In genomic region chr14:102737402-102738372, GRCh38 we compare ENCODE assay signal across 2 cellular contexts.
TF ChIP-seq lines count a peak whose summit lies in the region.

No MANE protein-coding gene starts in this region.

TF ChIP-seq in H1, 55 proteins besides CTCF, POLR2A, EP300 and RAD21 (continued from another document):
- TF ChIP-seq RNF2 (IDR thresholded peaks at IDR 0.05; ENCODE audit: borderline replicate concordance, low read depth, low read length, missing control alignments, poor library complexity, severe bottlenecking) (no peak), CHD7 (IDR thresholded peaks at IDR 0.05; ENCODE audit: insufficient replicate concordance, low read length) (no peak), E2F6 (IDR thresholded peaks at IDR 0.05) (no peak), PHF8 (conservative IDR thresholded peaks at IDR 0.05; ENCODE audit: low read depth, low read length) (no peak), SIN3A (conservative IDR thresholded peaks at IDR 0.05 in 1 of 2, IDR thresholded peaks at IDR 0.05 in 1 of 2; ENCODE audit: low read depth in 1 of 2, low read length in 2 of 2) (no peak)

TF ChIP-seq in SK-N-SH treated with all-trans-retinoic acid at 6 μM for 48 hours, 23 proteins besides CTCF, POLR2A, EP300 and RAD21 (continued from another document):
- no peak for TF ChIP-seq PATZ1 (CRISPR knock-in tag; IDR thresholded peaks at IDR 0.05; ENCODE audit: borderline replicate concordance)
- no peak for TF ChIP-seq PPARA (CRISPR knock-in tag; IDR thresholded peaks at IDR 0.05; ENCODE audit: borderline replicate concordance)
- no peak for TF ChIP-seq ISL1 (CRISPR knock-in tag; IDR thresholded peaks at IDR 0.05)
- TF ChIP-seq CSDC2 (CRISPR knock-in tag; IDR thresholded peaks at IDR 0.05) = no peak
- no peak for TF ChIP-seq ZNF8 (CRISPR knock-in tag; IDR thresholded peaks at IDR 0.05)
- TF ChIP-seq TSHZ2 (CRISPR knock-in tag; IDR thresholded peaks at IDR 0.05) = no peak
- TF ChIP-seq POU6F1 (CRISPR knock-in tag; IDR thresholded peaks at IDR 0.05; ENCODE audit: borderline replicate concordance, low read depth) = no peak
- no peak for TF ChIP-seq TOX (CRISPR knock-in tag; IDR thresholded peaks at IDR 0.05; ENCODE audit: borderline replicate concordance)
- no peak for TF ChIP-seq ZFP3 (CRISPR knock-in tag; IDR thresholded peaks at IDR 0.05)
- no peak for TF ChIP-seq CSRNP3 (CRISPR knock-in tag; IDR thresholded peaks at IDR 0.05)
- TF ChIP-seq SNAI2 (CRISPR knock-in tag; IDR thresholded peaks at IDR 0.05) = no peak
